Comparison of ENCODE assay signal across 8 cellular contexts in the genomic region with DNA sequence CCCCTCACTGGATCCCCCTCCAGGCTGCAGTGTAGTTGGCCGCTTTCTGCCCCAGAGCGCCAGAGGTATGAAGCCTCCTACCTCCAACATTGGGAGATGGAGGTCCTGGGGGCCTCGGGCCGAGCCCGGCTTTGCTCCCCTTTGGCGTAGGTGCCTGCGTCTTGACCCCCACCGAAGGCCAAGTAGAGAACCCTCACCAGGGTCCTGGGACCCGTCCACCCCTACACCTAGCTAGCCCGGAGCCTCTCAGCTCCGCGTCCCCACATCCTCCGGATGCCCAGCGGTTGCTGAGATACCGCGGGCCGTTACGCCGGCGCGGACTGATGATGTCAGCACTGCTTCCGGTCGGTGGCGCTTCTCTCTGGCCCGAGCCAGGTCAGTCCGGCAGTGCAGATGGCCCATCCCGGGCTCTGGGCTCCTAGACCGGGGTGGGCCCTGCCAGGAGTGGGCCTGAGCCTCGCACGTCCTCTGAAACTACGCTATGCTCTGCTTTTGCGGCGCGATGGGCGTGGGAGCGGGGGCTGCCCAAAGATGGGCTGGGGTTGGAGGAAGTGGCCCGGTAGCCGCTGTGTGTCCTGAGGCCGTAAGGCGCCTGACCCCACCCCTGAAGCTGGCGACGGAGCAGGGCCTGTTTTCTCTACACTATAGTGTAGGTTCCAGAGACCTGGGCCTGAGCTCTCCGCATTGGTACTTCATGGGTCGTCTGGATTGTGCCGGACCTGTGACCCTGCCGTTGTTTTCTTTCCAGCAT. TPM values are rescaled to one million over a fixed set of nuclear protein-coding genes. Genes with fewer than 3 reads are reported as not detected.
DNase-seq lines count a peak whose midpoint lies in the region; ATAC-seq and TF ChIP-seq lines count a peak whose summit lies in the region.

A gene (minus strand): TSS at position 297 of the 751 bp plus-strand sequence. CDS start 1,871 bp downstream, outside the sequence.
A gene with protein sequence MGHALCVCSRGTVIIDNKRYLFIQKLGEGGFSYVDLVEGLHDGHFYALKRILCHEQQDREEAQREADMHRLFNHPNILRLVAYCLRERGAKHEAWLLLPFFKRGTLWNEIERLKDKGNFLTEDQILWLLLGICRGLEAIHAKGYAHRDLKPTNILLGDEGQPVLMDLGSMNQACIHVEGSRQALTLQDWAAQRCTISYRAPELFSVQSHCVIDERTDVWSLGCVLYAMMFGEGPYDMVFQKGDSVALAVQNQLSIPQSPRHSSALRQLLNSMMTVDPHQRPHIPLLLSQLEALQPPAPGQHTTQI (plus strand): TSS at position 332 of the 751 bp plus-strand sequence. CDS start 521 bp downstream, outside the sequence.

- peak within 1 kb of the TSS; percentile 92 to 97 (median 96) for H3K27ac Mint-ChIP-seq in CD14-positive monocyte
- H3K27ac Mint-ChIP-seq in activated CD4-positive, alpha-beta memory T cell treated with anti-CD3 and anti-CD28 coated beads for 36 hours, result peak within 1 kb of the TSS; percentile 98

- H3K4me1 ChIP-seq in lung (ENCODE audit: control insufficient read depth in 2 of 2, insufficient read depth in 2 of 2, low read length in 2 of 2), result peaks cover 0 to 28% of the 10 kb centered on the region in 2 donors

- H3K9me3 Mint-ChIP-seq in CD14-positive monocyte, result no peaks in the 10 kb centered on the region
- H3K9me3 Mint-ChIP-seq in activated CD4-positive, alpha-beta memory T cell treated with anti-CD3 and anti-CD28 coated beads for 36 hours, result no peaks in the 10 kb centered on the region

- 0 to 1% methylated on average over 46 of the region's 46 CpGs for WGBS in lung, 2 donors

- H3K36me3 Mint-ChIP-seq in CD14-positive monocyte, result peaks cover 21 to 36% of the 10 kb centered on the region in 2 donors
- H3K36me3 Mint-ChIP-seq in activated CD4-positive, alpha-beta memory T cell treated with anti-CD3 and anti-CD28 coated beads for 36 hours, result peaks cover 35% of the 10 kb centered on the region

- ATAC-seq in HG03442 (IDR thresholded peaks at IDR 0.05; ENCODE audit: unreplicated experiment) (peak; percentile 82), lung (ENCODE audit: insufficient read depth, low FRiP score) (peak; percentile 91)

- H3K4me1 Mint-ChIP-seq in CD14-positive monocyte, result peaks cover 67% of the 10 kb centered on the region
- H3K4me1 Mint-ChIP-seq in activated CD4-positive, alpha-beta memory T cell treated with anti-CD3 and anti-CD28 coated beads for 36 hours (ENCODE audit: low read depth), result peaks cover 61% of the 10 kb centered on the region

- peaks cover 0 to 3% (median 1%) of the 10 kb centered on the region in 3 donors for H3K27me3 Mint-ChIP-seq in CD14-positive monocyte (ENCODE audit: low read depth in 3 of 3)
- no peaks in the 10 kb centered on the region for H3K27me3 Mint-ChIP-seq in activated CD4-positive, alpha-beta memory T cell treated with anti-CD3 and anti-CD28 coated beads for 36 hours

- no peaks in the 10 kb centered on the region for H3K9me3 ChIP-seq in lung (ENCODE audit: control insufficient read depth in 2 of 2, insufficient read depth in 1 of 2, low read length in 1 of 2)

- TF ChIP-seq CTCF in CD14-positive monocyte (IDR thresholded peaks at IDR 0.05) (no peak), lung (IDR thresholded peaks at IDR 0.05; ENCODE audit: control extremely low read depth, extremely low read depth) (no peak)

- intact Hi-C loops in CD14-positive monocyte (cut with micrococcal nuclease), result loop anchor here in 1 of 2 donors (1.0 kb wide), 1 partner anchor 67 kb away; a partner anchor contains a TSS
- intact Hi-C loops in activated CD4-positive, alpha-beta memory T cell treated with anti-CD3 and anti-CD28 coated beads for 36 hours (cut with micrococcal nuclease), result loop anchor here (1.0 to 5.0 kb wide), 4 partner anchors 8 to 848 kb away; a partner anchor contains a TSS

- CTCF ChIA-PET in activated CD4-positive, alpha-beta memory T cell treated with anti-CD3 and anti-CD28 coated beads for 36 hours (lab: Charles Lee), result interaction anchor here (0.9 to 6.8 kb wide), 10 partner anchors 10 to 91 kb away, joined by 3 to 51 read pairs (median 4); a partner anchor contains a TSS

- H3K4me3 ChIP-seq in lung, result peak within 1 kb of the TSS; percentile 97

- DNase-seq in CD14-positive monocyte (ENCODE audit: low spot score) (peak; percentile 89), GM19240 (ENCODE audit: insufficient read length, low spot score) (peak; percentile 98), NCI-H748 treated with DMSO at 0.1 percent for 48 hours (lab: John Stamatoyannopoulos, UW) (peak; percentile 58), ecto neural progenitor cell (ENCODE audit: low spot score) (peak; percentile 98), lung (ENCODE audit: low spot score) (peak; percentile 95)
- DNase-seq in activated CD4-positive, alpha-beta memory T cell treated with anti-CD3 and anti-CD28 coated beads for 36 hours, result peak; percentile 95
- peak; percentile 68 to 85 (median 70) for DNase-seq in stimulated activated CD4-positive, alpha-beta T cell treated with anti-CD3 and anti-CD28 coated beads, TNF-alpha, amount 100 ng/mL, for 1 hour (ENCODE audit: low read depth in 3 of 3, low spot score in 1 of 3)

- peaks cover 0 to 7% of the 10 kb centered on the region in 2 donors for H3K36me3 ChIP-seq in lung (ENCODE audit: control insufficient read depth in 2 of 2, insufficient read depth in 2 of 2, low read length in 2 of 2)

- no peaks in the 10 kb centered on the region for H3K27me3 ChIP-seq in lung (ENCODE audit: control insufficient read depth, insufficient read depth)

- peak within 1 kb of the TSS; percentile 92 to 99 for H3K27ac ChIP-seq in lung (ENCODE audit: low read depth in 1 of 2, low read length in 1 of 2)

- POLR2A ChIA-PET in activated CD4-positive, alpha-beta memory T cell treated with anti-CD3 and anti-CD28 coated beads for 36 hours (lab: Charles Lee), result interaction anchor here (0.7 to 2.6 kb wide), 10 partner anchors 8 to 69 kb away, joined by 3 to 43 read pairs (median 10); a partner anchor contains a TSS

- peak within 1 kb of the TSS; percentile 83 to 90 for H3K4me3 Mint-ChIP-seq in CD14-positive monocyte
- peak within 1 kb of the TSS; percentile 98 for H3K4me3 Mint-ChIP-seq in activated CD4-positive, alpha-beta memory T cell treated with anti-CD3 and anti-CD28 coated beads for 36 hours

RNA-seq across cellular contexts. Expression of the first gene that starts in this region (rescaled TPM):
- polyA plus RNA-seq in CD14-positive monocyte, result 10 to 100 TPM in 1 of 2 donors, 1 to 10 TPM in 1; 4.0 to 11.7 TPM
- 1 to 10 TPM; 4.8 to 4.9 TPM for total RNA-seq in activated CD4-positive, alpha-beta memory T cell treated with anti-CD3 and anti-CD28 coated beads for 36 hours
- total RNA-seq in lung, result 10 to 100 TPM; 18.1 to 18.7 TPM
- polyA plus RNA-seq in lung, result 1 to 10 TPM; 7.5 to 9.1 TPM

RNA-seq across cellular contexts. Expression of the second gene that starts in this region (rescaled TPM):
- polyA plus RNA-seq in CD14-positive monocyte (10 to 100 TPM; 16.7 to 17.8 TPM), lung (10 to 100 TPM; 25.2 to 50.5 TPM)
- total RNA-seq in activated CD4-positive, alpha-beta memory T cell treated with anti-CD3 and anti-CD28 coated beads for 36 hours, result 10 to 100 TPM; 37.1 to 37.8 TPM
- total RNA-seq in lung, result 10 to 100 TPM; 16.2 to 25.7 TPM

Comparison
In these comparisons a context has a peak if more than half of its experiments do, and no peak if none do; other contexts are left out.
1. Peak in every context shown above with its lines: DNase-seq, ATAC-seq, H3K4me3 ChIP-seq and H3K27ac ChIP-seq.